In the genomic region with DNA sequence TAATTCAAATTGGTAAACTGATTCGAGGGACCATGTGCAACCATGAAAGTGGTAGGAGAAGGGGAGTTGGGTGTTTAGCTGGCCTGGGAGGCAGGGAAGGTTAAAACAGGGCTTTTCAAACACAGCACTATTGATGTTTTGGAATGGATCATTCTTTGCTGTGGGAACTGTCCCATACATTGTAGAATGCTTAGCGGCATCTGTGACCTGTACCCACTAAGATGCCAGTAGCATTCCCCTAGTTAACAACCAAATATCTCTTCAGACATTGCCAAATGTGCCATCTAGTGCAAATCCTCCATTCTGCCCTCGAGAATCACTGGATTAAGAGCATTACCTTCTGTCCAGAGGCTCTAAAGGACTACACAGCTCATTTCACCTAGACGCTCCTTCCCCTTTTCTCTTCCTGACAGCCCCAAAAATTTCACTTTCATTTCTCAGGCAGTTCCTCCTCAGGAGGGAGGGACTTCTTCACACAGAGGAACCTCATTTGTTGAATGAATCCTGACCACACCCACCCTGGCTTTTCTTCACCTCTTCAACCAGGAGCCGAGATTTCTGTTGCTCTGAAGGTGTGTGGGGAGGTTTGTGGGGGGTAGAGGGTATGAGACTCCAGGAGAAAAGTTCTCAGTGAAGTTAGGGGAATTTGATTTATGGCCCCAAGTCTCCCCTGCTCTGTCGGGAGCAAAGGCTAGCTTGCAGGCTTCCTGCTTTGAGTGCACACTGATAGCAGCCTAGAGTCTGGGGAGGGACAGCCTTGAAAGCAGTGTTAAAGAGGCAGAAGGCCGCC, we compare ENCODE assay signal across 1 cellular context.
TF ChIP-seq lines count a peak whose summit lies in the region.

A gene with protein sequence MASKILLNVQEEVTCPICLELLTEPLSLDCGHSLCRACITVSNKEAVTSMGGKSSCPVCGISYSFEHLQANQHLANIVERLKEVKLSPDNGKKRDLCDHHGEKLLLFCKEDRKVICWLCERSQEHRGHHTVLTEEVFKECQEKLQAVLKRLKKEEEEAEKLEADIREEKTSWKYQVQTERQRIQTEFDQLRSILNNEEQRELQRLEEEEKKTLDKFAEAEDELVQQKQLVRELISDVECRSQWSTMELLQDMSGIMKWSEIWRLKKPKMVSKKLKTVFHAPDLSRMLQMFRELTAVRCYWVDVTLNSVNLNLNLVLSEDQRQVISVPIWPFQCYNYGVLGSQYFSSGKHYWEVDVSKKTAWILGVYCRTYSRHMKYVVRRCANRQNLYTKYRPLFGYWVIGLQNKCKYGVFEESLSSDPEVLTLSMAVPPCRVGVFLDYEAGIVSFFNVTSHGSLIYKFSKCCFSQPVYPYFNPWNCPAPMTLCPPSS (plus strand): TSS at position 513 of the 790 bp plus-strand sequence. CDS start 7,331 bp downstream, outside the sequence.

TF ChIP-seq in K562, 482 proteins besides CTCF, POLR2A, EP300 and RAD21 (continued from another document):
- TF ChIP-seq, protein P1, sequence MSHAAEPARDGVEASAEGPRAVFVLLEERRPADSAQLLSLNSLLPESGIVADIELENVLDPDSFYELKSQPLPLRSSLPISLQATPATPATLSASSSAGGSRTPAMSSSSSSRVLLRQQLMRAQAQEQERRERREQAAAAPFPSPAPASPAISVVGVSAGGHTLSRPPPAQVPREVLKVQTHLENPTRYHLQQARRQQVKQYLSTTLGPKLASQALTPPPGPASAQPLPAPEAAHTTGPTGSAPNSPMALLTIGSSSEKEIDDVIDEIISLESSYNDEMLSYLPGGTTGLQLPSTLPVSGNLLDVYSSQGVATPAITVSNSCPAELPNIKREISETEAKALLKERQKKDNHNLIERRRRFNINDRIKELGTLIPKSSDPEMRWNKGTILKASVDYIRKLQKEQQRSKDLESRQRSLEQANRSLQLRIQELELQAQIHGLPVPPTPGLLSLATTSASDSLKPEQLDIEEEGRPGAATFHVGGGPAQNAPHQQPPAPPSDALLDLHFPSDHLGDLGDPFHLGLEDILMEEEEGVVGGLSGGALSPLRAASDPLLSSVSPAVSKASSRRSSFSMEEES (CRISPR knock-in tag; IDR thresholded peaks at IDR 0.05), result no peak
- TF ChIP-seq MEIS2 (IDR thresholded peaks at IDR 0.05; ENCODE audit: partially characterized antibody) (peak; percentile 77), SPI1 (IDR thresholded peaks at IDR 0.05; ENCODE audit: borderline replicate concordance, low read depth, low read length) (peak; percentile 93), CTBP1 (IDR thresholded peaks at IDR 0.05; ENCODE audit: borderline replicate concordance) (peak; percentile 28; the same call in 1 of the 2 replicates), GABPB1 (CRISPR knock-in tag; IDR thresholded peaks at IDR 0.05) (no peak), NCOA1 (IDR thresholded peaks at IDR 0.05; ENCODE audit: low read depth) (0 out of 2 replicates have a peak, but pooled peaks have one; percentile 51), PYGO2 (tag; IDR thresholded peaks at IDR 0.05) (no peak), GTF2E2 (tag; IDR thresholded peaks at IDR 0.05) (no peak), ZFP30 (CRISPR knock-in tag; IDR thresholded peaks at IDR 0.05; ENCODE audit: borderline replicate concordance) (no peak), PHF8 (IDR thresholded peaks at IDR 0.05; ENCODE audit: borderline replicate concordance, low read length) (peak; percentile 52; the same call in 1 of the 2 replicates), FOXM1 (IDR thresholded peaks at IDR 0.05; ENCODE audit: low read depth) (no peak), FOXM1 (CRISPR knock-in tag; IDR thresholded peaks at IDR 0.05; ENCODE audit: low read depth) (no peak), ZNF184 (CRISPR knock-in tag; IDR thresholded peaks at IDR 0.05) (no peak), RFX7 (CRISPR knock-in tag; IDR thresholded peaks at IDR 0.05) (no peak), NFYB (IDR thresholded peaks at IDR 0.05; ENCODE audit: extremely low read depth, insufficient read length) (peak; percentile 45), KLF10 (CRISPR knock-in tag; IDR thresholded peaks at IDR 0.05) (no peak), ZNF76 (CRISPR knock-in tag; IDR thresholded peaks at IDR 0.05; ENCODE audit: borderline replicate concordance) (no peak), NFIX (CRISPR knock-in tag; IDR thresholded peaks at IDR 0.05; ENCODE audit: low read depth) (no peak)
- TF ChIP-seq, protein P2, sequence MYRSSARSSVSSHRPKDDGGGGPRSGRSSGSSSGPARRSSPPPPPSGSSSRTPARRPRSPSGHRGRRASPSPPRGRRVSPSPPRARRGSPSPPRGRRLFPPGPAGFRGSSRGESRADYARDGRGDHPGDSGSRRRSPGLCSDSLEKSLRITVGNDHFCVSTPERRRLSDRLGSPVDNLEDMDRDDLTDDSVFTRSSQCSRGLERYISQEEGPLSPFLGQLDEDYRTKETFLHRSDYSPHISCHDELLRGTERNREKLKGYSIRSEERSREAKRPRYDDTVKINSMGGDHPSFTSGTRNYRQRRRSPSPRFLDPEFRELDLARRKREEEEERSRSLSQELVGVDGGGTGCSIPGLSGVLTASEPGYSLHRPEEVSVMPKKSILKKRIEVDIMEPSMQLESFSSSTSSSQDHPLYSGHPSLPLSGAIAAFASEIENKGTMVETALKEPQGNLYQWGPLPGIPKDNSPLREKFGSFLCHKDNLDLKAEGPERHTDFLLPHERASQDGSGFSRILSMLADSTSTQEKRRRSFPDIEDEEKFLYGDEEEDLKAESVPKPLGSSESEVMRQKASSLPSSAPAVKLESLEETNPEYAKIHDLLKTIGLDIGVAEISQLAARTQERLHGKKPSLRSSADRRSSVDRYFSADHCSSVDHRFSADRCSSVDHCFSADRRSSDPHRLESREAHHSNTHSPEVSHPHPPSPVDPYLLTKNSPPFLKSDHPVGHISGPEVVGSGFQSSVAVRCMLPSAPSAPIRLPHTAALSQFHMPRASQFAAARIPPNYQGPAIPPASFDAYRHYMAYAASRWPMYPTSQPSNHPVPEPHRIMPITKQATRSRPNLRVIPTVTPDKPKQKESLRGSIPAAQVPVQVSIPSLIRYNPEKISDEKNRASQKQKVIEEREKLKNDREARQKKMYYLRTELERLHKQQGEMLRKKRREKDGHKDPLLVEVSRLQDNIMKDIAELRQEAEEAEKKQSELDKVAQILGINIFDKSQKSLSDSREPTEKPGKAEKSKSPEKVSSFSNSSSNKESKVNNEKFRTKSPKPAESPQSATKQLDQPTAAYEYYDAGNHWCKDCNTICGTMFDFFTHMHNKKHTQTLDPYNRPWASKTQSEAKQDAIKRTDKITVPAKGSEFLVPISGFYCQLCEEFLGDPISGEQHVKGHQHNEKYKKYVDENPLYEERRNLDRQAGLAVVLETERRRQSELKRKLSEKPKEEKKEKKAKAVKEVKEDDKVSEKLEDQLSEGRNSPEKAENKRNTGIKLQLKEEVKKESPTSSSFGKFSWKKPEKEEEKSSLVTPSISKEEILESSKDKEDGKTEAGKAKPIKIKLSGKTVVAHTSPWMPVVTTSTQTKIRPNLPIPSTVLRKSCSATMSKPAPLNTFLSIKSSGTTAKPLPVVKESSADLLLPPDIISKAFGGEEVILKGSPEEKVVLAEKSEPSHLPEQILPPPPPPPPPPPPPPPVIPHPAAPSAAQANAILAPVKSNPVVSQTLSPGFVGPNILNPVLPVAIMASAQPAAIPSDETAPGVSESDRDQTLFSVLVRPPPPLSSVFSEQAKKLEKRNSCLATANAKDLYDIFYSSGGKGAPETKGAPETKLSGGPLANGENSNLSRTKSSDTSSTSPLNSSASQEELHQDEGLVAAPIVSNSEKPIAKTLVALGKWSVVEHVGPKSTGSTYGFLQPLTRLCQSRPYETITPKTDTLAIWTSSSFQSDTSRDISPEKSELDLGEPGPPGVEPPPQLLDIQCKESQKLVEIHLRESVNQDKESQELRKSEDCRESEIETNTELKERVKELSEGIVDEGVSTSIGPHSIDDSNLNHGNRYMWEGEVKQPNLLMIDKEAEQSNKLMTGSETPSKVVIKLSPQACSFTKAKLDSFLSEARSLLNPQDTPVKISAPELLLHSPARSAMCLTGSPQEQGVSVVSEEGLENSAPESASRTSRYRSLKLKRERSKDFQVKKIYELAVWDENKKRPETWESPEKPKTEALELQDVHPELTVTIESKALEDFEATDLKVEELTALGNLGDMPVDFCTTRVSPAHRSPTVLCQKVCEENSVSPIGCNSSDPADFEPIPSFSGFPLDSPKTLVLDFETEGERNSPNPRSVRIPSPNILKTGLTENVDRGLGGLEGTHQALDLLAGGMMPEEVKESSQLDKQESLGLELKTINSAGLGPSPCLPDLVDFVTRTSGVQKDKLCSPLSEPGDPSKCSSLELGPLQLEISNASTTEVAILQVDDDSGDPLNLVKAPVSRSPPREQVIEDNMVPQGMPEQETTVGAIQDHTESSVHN (IDR thresholded peaks at IDR 0.05; ENCODE audit: borderline replicate concordance in 1 of 2, low read depth in 1 of 2), result no peak
- TF ChIP-seq, protein P3, sequence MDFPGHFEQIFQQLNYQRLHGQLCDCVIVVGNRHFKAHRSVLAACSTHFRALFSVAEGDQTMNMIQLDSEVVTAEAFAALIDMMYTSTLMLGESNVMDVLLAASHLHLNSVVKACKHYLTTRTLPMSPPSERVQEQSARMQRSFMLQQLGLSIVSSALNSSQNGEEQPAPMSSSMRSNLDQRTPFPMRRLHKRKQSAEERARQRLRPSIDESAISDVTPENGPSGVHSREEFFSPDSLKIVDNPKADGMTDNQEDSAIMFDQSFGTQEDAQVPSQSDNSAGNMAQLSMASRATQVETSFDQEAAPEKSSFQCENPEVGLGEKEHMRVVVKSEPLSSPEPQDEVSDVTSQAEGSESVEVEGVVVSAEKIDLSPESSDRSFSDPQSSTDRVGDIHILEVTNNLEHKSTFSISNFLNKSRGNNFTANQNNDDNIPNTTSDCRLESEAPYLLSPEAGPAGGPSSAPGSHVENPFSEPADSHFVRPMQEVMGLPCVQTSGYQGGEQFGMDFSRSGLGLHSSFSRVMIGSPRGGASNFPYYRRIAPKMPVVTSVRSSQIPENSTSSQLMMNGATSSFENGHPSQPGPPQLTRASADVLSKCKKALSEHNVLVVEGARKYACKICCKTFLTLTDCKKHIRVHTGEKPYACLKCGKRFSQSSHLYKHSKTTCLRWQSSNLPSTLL (IDR thresholded peaks at IDR 0.05), result no peak
- TF ChIP-seq, protein P4, sequence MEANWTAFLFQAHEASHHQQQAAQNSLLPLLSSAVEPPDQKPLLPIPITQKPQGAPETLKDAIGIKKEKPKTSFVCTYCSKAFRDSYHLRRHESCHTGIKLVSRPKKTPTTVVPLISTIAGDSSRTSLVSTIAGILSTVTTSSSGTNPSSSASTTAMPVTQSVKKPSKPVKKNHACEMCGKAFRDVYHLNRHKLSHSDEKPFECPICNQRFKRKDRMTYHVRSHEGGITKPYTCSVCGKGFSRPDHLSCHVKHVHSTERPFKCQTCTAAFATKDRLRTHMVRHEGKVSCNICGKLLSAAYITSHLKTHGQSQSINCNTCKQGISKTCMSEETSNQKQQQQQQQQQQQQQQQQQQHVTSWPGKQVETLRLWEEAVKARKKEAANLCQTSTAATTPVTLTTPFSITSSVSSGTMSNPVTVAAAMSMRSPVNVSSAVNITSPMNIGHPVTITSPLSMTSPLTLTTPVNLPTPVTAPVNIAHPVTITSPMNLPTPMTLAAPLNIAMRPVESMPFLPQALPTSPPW (CRISPR knock-in tag; IDR thresholded peaks at IDR 0.05), result peak; percentile 28; the same call in 1 of the 2 replicates
